ENCODE assay signal across 1 cellular context in genomic region chr16:16374192-16374591, GRCh38. TPM values are rescaled to one million over a fixed set of nuclear protein-coding genes. Genes with fewer than 3 reads are reported as not detected.
"Had no signal": no experiment of that assay in that cellular context is flagged by ENCODE, and none has a peak within 500 bp of the region (broad histone marks: within the 10 kb centered on the region; RNA-seq: fewer than 3 reads in every experiment).

No MANE protein-coding gene starts in this region.

RNA-seq across cellular contexts. Expression of gene NPIPA7, which starts 4.7 kb away (rescaled TPM):
- total RNA-seq: mononuclear cell had no signal
